Comparison of ENCODE assay signal across 8 cellular contexts in the genomic region with DNA sequence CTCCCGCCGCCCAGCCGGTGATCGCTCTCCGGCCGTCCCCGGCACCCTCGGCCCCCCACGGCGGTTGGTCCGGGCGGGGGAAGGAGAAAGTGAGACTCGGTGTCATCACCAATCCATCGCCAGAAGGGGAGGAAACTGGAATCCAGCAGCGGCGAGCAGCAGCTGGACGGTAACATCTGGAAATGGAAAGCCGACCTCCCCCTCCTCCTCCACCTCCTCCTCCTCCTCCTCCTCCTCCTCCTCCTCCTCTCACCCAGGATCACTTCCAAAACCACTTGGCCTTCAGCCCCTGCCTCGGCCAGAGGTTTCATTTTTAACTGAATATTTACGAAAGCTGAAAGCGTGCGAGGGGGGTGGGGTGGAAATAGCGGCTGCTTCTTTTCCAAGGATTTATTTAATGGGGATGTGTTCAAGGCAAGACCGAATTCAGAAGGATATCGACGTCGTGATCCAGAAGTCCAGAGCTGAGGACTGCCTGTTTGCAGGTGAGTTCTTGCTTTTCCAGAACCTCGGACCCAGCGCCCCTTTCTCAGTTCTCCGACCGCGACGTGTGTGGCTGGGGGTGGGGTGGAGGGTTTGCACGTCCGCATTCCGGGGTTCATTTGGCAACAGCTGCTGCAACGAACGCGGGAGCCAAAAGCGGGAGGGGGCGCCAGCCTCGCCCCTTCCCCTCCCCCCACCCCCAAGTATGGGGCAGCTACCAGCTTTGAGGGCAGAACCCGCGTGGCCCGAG. TPM values are rescaled to one million over a fixed set of nuclear protein-coding genes. Genes with fewer than 3 reads are reported as not detected.
DNase-seq lines count a peak whose midpoint lies in the region; TF ChIP-seq lines count a peak whose summit lies in the region.
"Not testable (repeated sequence)": the region's sequence is repeated elsewhere in the genome, so short reads cannot be mapped to it uniquely, and the experiment has no call there.

No MANE protein-coding gene starts in this region.

- H3K27ac Mint-ChIP-seq in activated T-helper 2 cell treated with anti-CD3 and anti-CD28 coated beads, Interferon-gamma antibody, Interleukin-2, Interleukin-4, amounts not matched to agents 10 μg/mL and 5 μg/mL and 100 μg/mL, durations not matched to agents 14 hours and 24 hours and 36 hours, result peak overlapping the region; percentile 67
- H3K27ac Mint-ChIP-seq in neural progenitor cell, result not testable (repeated sequence)

- intact Hi-C loops in activated T-helper 2 cell treated with anti-CD3 and anti-CD28 coated beads, Interferon-gamma antibody, Interleukin-2, Interleukin-4, amounts not matched to agents 10 μg/mL and 5 μg/mL and 100 μg/mL, durations not matched to agents 14 hours and 24 hours and 36 hours (cut with micrococcal nuclease), result not testable (repeated sequence)

- H3K9me3 ChIP-seq in effector memory CD4-positive, alpha-beta T cell (ENCODE audit: control insufficient read depth, low read length); iPS-18a (ENCODE audit: control insufficient read depth, low read depth, low read length); neural progenitor cell (ENCODE audit: low read depth): not testable (repeated sequence)

- not testable (repeated sequence) for H3K4me1 Mint-ChIP-seq in activated T-helper 2 cell treated with anti-CD3 and anti-CD28 coated beads, Interferon-gamma antibody, Interleukin-2, Interleukin-4, amounts not matched to agents 10 μg/mL and 5 μg/mL and 100 μg/mL, durations not matched to agents 14 hours and 24 hours and 36 hours (ENCODE audit: low read depth); neural progenitor cell

- H3K4me1 ChIP-seq in effector memory CD4-positive, alpha-beta T cell (ENCODE audit: control insufficient read depth, insufficient read depth, low read length, poor library complexity, severe bottlenecking); iPS-18a (ENCODE audit: control insufficient read depth, low read depth, low read length); neural progenitor cell: not testable (repeated sequence)

- H2AFZ ChIP-seq in neural progenitor cell (replicated peaks), result not testable (repeated sequence)

- not testable (repeated sequence) for TF ChIP-seq CTCF in AG09309 (IDR thresholded peaks at IDR 0.05; ENCODE audit: control insufficient read depth, insufficient read depth, low read depth, low read length, missing control alignments); neural progenitor cell (IDR thresholded peaks at IDR 0.05)

- H3K36me3 ChIP-seq in effector memory CD4-positive, alpha-beta T cell (ENCODE audit: control insufficient read depth, insufficient read depth, low read length); iPS-18a (ENCODE audit: control insufficient read depth, low read depth, low read length); neural progenitor cell: not testable (repeated sequence)

- DNase-seq in AG09309 (ENCODE audit: low read depth), result not testable (repeated sequence)
- DNase-seq in HT-29 (ENCODE audit: low spot score) (peak; percentile 3), T follicular helper cell (ENCODE audit: low read depth) (peak; percentile 7), neural progenitor cell (ENCODE audit: low spot score) (peak; percentile 1)
- peak; percentile 17 for DNase-seq in activated T-helper 2 cell treated with anti-CD3 and anti-CD28 coated beads, Interferon-gamma antibody, Interleukin-2, Interleukin-4, amounts not matched to agents 10 μg/mL and 5 μg/mL and 100 μg/mL, durations not matched to agents 14 hours and 24 hours and 36 hours (ENCODE audit: low spot score)
- DNase-seq in effector memory CD4-positive, alpha-beta T cell, result peak in 2 of 3 donors; percentile 1 to 7
- DNase-seq in stimulated activated CD8-positive, alpha-beta memory T cell treated with anti-CD3 and anti-CD28 coated beads, Interleukin-4, amount 100 ng/mL, for 48 hours, result peak; percentile 50

- not testable (repeated sequence) for H3K36me3 Mint-ChIP-seq in activated T-helper 2 cell treated with anti-CD3 and anti-CD28 coated beads, Interferon-gamma antibody, Interleukin-2, Interleukin-4, amounts not matched to agents 10 μg/mL and 5 μg/mL and 100 μg/mL, durations not matched to agents 14 hours and 24 hours and 36 hours (ENCODE audit: low read depth); neural progenitor cell

- H3K4me3 Mint-ChIP-seq in activated T-helper 2 cell treated with anti-CD3 and anti-CD28 coated beads, Interferon-gamma antibody, Interleukin-2, Interleukin-4, amounts not matched to agents 10 μg/mL and 5 μg/mL and 100 μg/mL, durations not matched to agents 14 hours and 24 hours and 36 hours (ENCODE audit: low read depth), result peak overlapping the region; percentile 71
- peak overlapping the region; percentile 83 for H3K4me3 Mint-ChIP-seq in neural progenitor cell

- H3K27ac ChIP-seq in effector memory CD4-positive, alpha-beta T cell (ENCODE audit: insufficient read depth, low read length, poor library complexity, severe bottlenecking), result peak overlapping the region; percentile 81
- H3K27ac ChIP-seq in iPS-18a (ENCODE audit: low read length); neural progenitor cell: not testable (repeated sequence)

- not testable (repeated sequence) for H3F3A ChIP-seq in neural progenitor cell (ENCODE audit: low read depth)

- H4K20me1 ChIP-seq in neural progenitor cell (ENCODE audit: low read depth), result not testable (repeated sequence)

- not testable (repeated sequence) for H3K9me3 Mint-ChIP-seq in activated T-helper 2 cell treated with anti-CD3 and anti-CD28 coated beads, Interferon-gamma antibody, Interleukin-2, Interleukin-4, amounts not matched to agents 10 μg/mL and 5 μg/mL and 100 μg/mL, durations not matched to agents 14 hours and 24 hours and 36 hours; neural progenitor cell

- not testable (repeated sequence) for H3K27me3 Mint-ChIP-seq in activated T-helper 2 cell treated with anti-CD3 and anti-CD28 coated beads, Interferon-gamma antibody, Interleukin-2, Interleukin-4, amounts not matched to agents 10 μg/mL and 5 μg/mL and 100 μg/mL, durations not matched to agents 14 hours and 24 hours and 36 hours (ENCODE audit: low read depth); neural progenitor cell (ENCODE audit: insufficient read depth, low read depth)

- not testable (repeated sequence) for H3K79me2 ChIP-seq in neural progenitor cell (ENCODE audit: low read depth)

- H3K4me3 ChIP-seq in AG09309 (ENCODE audit: control insufficient read depth, low read depth, low read length) (peak overlapping the region; percentile 41), iPS-18a (ENCODE audit: low read length) (peak overlapping the region; percentile 44), neural progenitor cell (peak overlapping the region; percentile 56)
- H3K4me3 ChIP-seq in effector memory CD4-positive, alpha-beta T cell (ENCODE audit: insufficient read depth, low read depth, low read length, poor library complexity, severe bottlenecking), result peak overlapping the region; percentile 48

- H3K9ac ChIP-seq in iPS-18a (ENCODE audit: low read length); neural progenitor cell: not testable (repeated sequence)

- not testable (repeated sequence) for H3K27me3 ChIP-seq in effector memory CD4-positive, alpha-beta T cell (replicated peaks; ENCODE audit: control insufficient read depth, insufficient read depth, low read length, poor library complexity, severe bottlenecking); iPS-18a (ENCODE audit: control insufficient read depth, insufficient read depth, low read length); neural progenitor cell

- H3K4me2 ChIP-seq in neural progenitor cell, result peak overlapping the region; percentile 74

RNA-seq across cellular contexts. Expression of a gene that starts 23.6 kb away (rescaled TPM):
- total RNA-seq in HT-29 (2014; rRNA removed; shearing (Covaris generic)), result not detected in 2 replicates
- total RNA-seq in activated T-helper 2 cell treated with anti-CD3 and anti-CD28 coated beads, Interferon-gamma antibody, Interleukin-2, Interleukin-4, amounts not matched to agents 10 μg/mL and 5 μg/mL and 100 μg/mL, durations not matched to agents 14 hours and 24 hours and 36 hours, result not detected in 2 replicates
- 0.73 TPM in 1 of 2 replicates, not detected in the other for total RNA-seq in neural progenitor cell (ENCODE audit: low replicate concordance)
